12 cellular contexts compared by ENCODE assay signal in genomic region chr5:77426670-77427069, GRCh38.
A peak's percentile ranks its signal among the peaks of the same experiment; 100 is the strongest.
DNase-seq lines count a peak whose midpoint lies in the region; ATAC-seq and TF ChIP-seq lines count a peak whose summit lies in the region.
"Had no signal": no experiment of that assay in that cellular context is flagged by ENCODE, and none has a peak within 500 bp of the region (broad histone marks: within the 10 kb centered on the region; RNA-seq: fewer than 3 reads in every experiment).

No MANE protein-coding gene starts in this region.

- H3K4me1 ChIP-seq in adipocyte (ENCODE audit: control insufficient read depth, insufficient read depth, low read length) (peaks cover 39% of the 10 kb centered on the region), subcutaneous abdominal adipose tissue (ENCODE audit: control insufficient read depth in 5 of 5, insufficient read depth in 5 of 5, low read length in 5 of 5) (peaks cover 0 to 20% (median 14%) of the 10 kb centered on the region in 5 donors), Peyer's patch (no peaks in the 10 kb centered on the region)

- H3K9ac ChIP-seq in adipocyte (ENCODE audit: low read length) = no peak overlapping the region
- no peak overlapping the region for H3K9ac ChIP-seq in subcutaneous abdominal adipose tissue (ENCODE audit: low read length in 5 of 5)

- H3K27me3 ChIP-seq in adipocyte (replicated peaks; ENCODE audit: control insufficient read depth, insufficient read depth, low read length) = no peaks in the 10 kb centered on the region
- H3K27me3 ChIP-seq in subcutaneous abdominal adipose tissue (ENCODE audit: control insufficient read depth in 5 of 5, insufficient read depth in 4 of 5, low read length in 5 of 5) = no peaks in the 10 kb centered on the region
- no peaks in the 10 kb centered on the region for H3K27me3 ChIP-seq in Peyer's patch
- H3K27me3 ChIP-seq: esophagus muscularis mucosa had no signal

- H3K9me3 ChIP-seq in adipocyte (ENCODE audit: control insufficient read depth, low read length) = no peaks in the 10 kb centered on the region
- H3K9me3 ChIP-seq in subcutaneous abdominal adipose tissue (ENCODE audit: control insufficient read depth in 5 of 5, low read length in 5 of 5) = peaks cover 0 to 4% (median 0%) of the 10 kb centered on the region in 5 donors
- no peaks in the 10 kb centered on the region for H3K9me3 ChIP-seq in Peyer's patch
- H3K9me3 ChIP-seq: esophagus muscularis mucosa had no signal

- DNase-seq in HCEC 1CT (peak; percentile 77), adipocyte (ENCODE audit: low read depth) (peak; percentile 42), glomerular visceral epithelial cell (ENCODE audit: extremely low spot score) (peak; percentile 37), Peyer's patch (no peak), KBM-7 (no peak)
- no peak for DNase-seq in stimulated activated CD4-positive, alpha-beta T cell treated with anti-CD3 and anti-CD28 coated beads, Interleukin-12 subunit alpha, Interleukin-12 subunit beta, amount 100 ng/mL, for 4 hours
- DNase-seq: NCI-H446; stimulated activated naive CD8-positive, alpha-beta T cell treated with anti-CD3 and anti-CD28 coated beads, Interleukin-15, Interleukin-2, amounts not matched to agents 100 U/mL and 50 U/mL, for 24 hours; T-helper 9 cell had no signal

- TF ChIP-seq POLR2A in Peyer's patch (IDR thresholded peaks at IDR 0.05) = no peak

- peaks cover 40% of the 10 kb centered on the region for H3K36me3 ChIP-seq in adipocyte (ENCODE audit: control insufficient read depth, insufficient read depth, low read length, severe bottlenecking)
- peaks cover 24 to 30% (median 28%) of the 10 kb centered on the region in 5 donors for H3K36me3 ChIP-seq in subcutaneous abdominal adipose tissue (ENCODE audit: control insufficient read depth in 5 of 5, insufficient read depth in 5 of 5, low read length in 5 of 5)
- H3K36me3 ChIP-seq in Peyer's patch = peaks cover 0 to 3% (median 0%) of the 10 kb centered on the region in 3 donors

- no peak for TF ChIP-seq CTCF in Peyer's patch (IDR thresholded peaks at IDR 0.05)

- H3K27ac ChIP-seq in subcutaneous abdominal adipose tissue (ENCODE audit: low read depth, low read length) = peak overlapping the region; percentile 27
- no peak overlapping the region for H3K27ac ChIP-seq in Peyer's patch
- H3K27ac ChIP-seq: esophagus muscularis mucosa had no signal

- in situ Hi-C loops in KBM-7 (cut with MboI; ENCODE audit: low pct_unique_long_range_greater_than_20kb, low sequenced_read_pairs) = no loop called here

- no peak overlapping the region for H3K4me3 ChIP-seq in adipocyte (ENCODE audit: low read length)
- H3K4me3 ChIP-seq in subcutaneous abdominal adipose tissue (ENCODE audit: low read depth in 1 of 5, low read length in 5 of 5) = no peak overlapping the region
- no peak overlapping the region for H3K4me3 ChIP-seq in Peyer's patch
- H3K4me3 ChIP-seq: esophagus muscularis mucosa had no signal

- ATAC-seq in HG03457 (IDR thresholded peaks at IDR 0.05; ENCODE audit: unreplicated experiment) = no peak
- ATAC-seq: stimulated activated naive CD8-positive, alpha-beta T cell treated with anti-CD3 and anti-CD28 coated beads, Interleukin-15, Interleukin-2, amounts not matched to agents 100 U/mL and 50 U/mL, for 24 hours had no signal

Comparison
In these comparisons a context has a peak if more than half of its experiments do, and no peak if none do; other contexts are left out.
1. DNase-seq: peak in HCEC 1CT (single experiment), adipocyte (single experiment) and glomerular visceral epithelial cell (single experiment); none in Peyer's patch (0 of 3), KBM-7 (single experiment) and stimulated activated CD4-positive, alpha-beta T cell treated with anti-CD3 and anti-CD28 coated beads, Interleukin-12 subunit alpha, Interleukin-12 subunit beta, amount 100 ng/mL, for 4 hours (single experiment).